In the genomic region with DNA sequence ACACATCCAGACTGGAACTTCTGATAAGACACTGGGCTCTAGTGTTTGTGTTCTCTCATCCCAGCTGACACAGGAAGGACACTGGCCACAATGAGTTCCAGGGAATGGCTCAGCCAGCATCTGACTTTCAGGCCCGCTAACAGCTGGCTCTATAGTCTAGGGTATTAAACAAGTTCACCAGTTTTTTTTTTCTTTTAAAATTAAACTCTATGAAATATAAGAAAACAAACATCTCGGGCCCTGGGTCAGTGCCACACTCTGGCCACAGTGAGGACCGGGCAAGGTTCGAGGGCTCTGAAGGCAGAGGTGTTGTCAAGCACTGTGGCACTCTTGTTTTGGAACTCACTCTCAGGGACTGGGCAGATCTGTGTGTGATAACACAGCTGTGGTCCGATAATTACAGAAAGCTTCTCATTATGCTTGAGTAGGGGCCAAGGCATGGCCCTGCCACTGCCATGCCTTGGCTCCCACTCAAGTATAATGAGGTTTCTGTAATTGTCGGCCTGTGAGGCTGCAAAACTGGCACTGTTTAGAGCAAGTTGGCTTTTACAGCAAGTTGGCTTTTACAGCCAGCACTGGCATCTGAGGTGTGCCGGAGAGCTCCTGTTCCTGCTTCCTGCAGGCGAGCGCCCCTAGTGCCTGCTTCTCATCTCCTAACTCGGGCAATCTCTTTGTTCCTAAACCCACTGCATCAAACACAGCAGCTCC, we compare ENCODE assay signal across 9 cellular contexts.
DNase-seq lines count a peak whose midpoint lies in the region; ATAC-seq and TF ChIP-seq lines count a peak whose summit lies in the region.
"Had no signal": no experiment of that assay in that cellular context is flagged by ENCODE, and none has a peak within 500 bp of the region (broad histone marks: within the 10 kb centered on the region; RNA-seq: fewer than 3 reads in every experiment).

No MANE protein-coding gene starts in this region.

- H3K4me1 ChIP-seq in thyroid gland, result no peaks in the 10 kb centered on the region
- H3K4me1 ChIP-seq: SJSA1 had no signal

- WGBS in thyroid gland, 2 donors, result 25 to 37% methylated on average over 8 to 9 of the region's 10 CpGs

- H3K27me3 Mint-ChIP-seq in activated CD4-positive, alpha-beta memory T cell treated with anti-CD3 and anti-CD28 coated beads, Interleukin-2, amount 10 ng/mL, durations not matched to agents 7 days and 5 days, result no peaks in the 10 kb centered on the region
- peaks cover 3 to 36% of the 10 kb centered on the region in 2 donors for H3K27me3 Mint-ChIP-seq in natural killer cell (ENCODE audit: low read depth in 2 of 2)

- intact Hi-C loops in natural killer cell (cut with micrococcal nuclease), result no loop called here
- intact Hi-C loops in thyroid gland (cut with DNase I), result no loop called here

- no peaks in the 10 kb centered on the region for H3K36me3 ChIP-seq in thyroid gland
- H3K36me3 ChIP-seq: SJSA1 had no signal

- H3K27ac ChIP-seq in thyroid gland, result peak overlapping the region; percentile 28 to 42 (median 30)
- H3K27ac ChIP-seq: SJSA1 had no signal

- no peak overlapping the region for H3K4me3 Mint-ChIP-seq in activated CD4-positive, alpha-beta memory T cell treated with anti-CD3 and anti-CD28 coated beads, Interleukin-2, amount 10 ng/mL, durations not matched to agents 7 days and 5 days
- H3K4me3 Mint-ChIP-seq in natural killer cell, result no peak overlapping the region

- ATAC-seq in GM18909 (IDR thresholded peaks at IDR 0.05; ENCODE audit: poor library complexity, unreplicated experiment) (peak; percentile 77), natural killer cell (peak in 2 of 3 donors; percentile 44 to 79)

- H3K9me3 Mint-ChIP-seq in activated CD4-positive, alpha-beta memory T cell treated with anti-CD3 and anti-CD28 coated beads, Interleukin-2, amount 10 ng/mL, durations not matched to agents 7 days and 5 days, result no peaks in the 10 kb centered on the region
- no peaks in the 10 kb centered on the region for H3K9me3 Mint-ChIP-seq in natural killer cell

- TF ChIP-seq CTCF in epithelial cell of proximal tubule (conservative IDR thresholded peaks at IDR 0.05; ENCODE audit: low read depth, low read length) (peak; percentile 71), natural killer cell (IDR thresholded peaks at IDR 0.05) (peak; percentile 39), thyroid gland (IDR thresholded peaks at IDR 0.05) (peak in 5 of 6 experiments; percentile 11 to 56 (median 51))

- no peaks in the 10 kb centered on the region for H3K9me3 ChIP-seq in thyroid gland
- H3K9me3 ChIP-seq: SJSA1 had no signal

- DNase-seq in NCI-H1105 treated with DMSO at 0.1 percent for 48 hours (lab: John Stamatoyannopoulos, UW) (peak; percentile 88), epithelial cell of proximal tubule (ENCODE audit: low read depth) (no peak), natural killer cell (no peak), thyroid gland (peak; percentile 77 to 80), DMS114 treated with DMSO at 0.1 percent for 48 hours (lab: John Stamatoyannopoulos, UW; ENCODE audit: unreplicated experiment) (no peak), NCI-H2029 treated with DMSO at 0.1 percent for 48 hours (lab: John Stamatoyannopoulos, UW) (no peak)
- peak; percentile 25 for DNase-seq in activated CD4-positive, alpha-beta memory T cell treated with anti-CD3 and anti-CD28 coated beads, Interleukin-2, amount 10 ng/mL, durations not matched to agents 7 days and 5 days

- POLR2A ChIA-PET in activated CD4-positive, alpha-beta memory T cell treated with anti-CD3 and anti-CD28 coated beads, Interleukin-2, amount 10 ng/mL, durations not matched to agents 7 days and 5 days (lab: Charles Lee), result no interaction called here

- TF ChIP-seq POLR2A in thyroid gland (IDR thresholded peaks at IDR 0.05), result no peak

- no peak overlapping the region for H3K4me3 ChIP-seq in epithelial cell of proximal tubule (ENCODE audit: low read depth, low read length)
- H3K4me3 ChIP-seq in thyroid gland (replicated peaks in 1 of 3), result no peak overlapping the region
- H3K4me3 ChIP-seq: SJSA1 had no signal

- CTCF ChIA-PET in activated CD4-positive, alpha-beta memory T cell treated with anti-CD3 and anti-CD28 coated beads, Interleukin-2, amount 10 ng/mL, durations not matched to agents 7 days and 5 days (lab: Charles Lee), result no interaction called here

- H3K36me3 Mint-ChIP-seq in activated CD4-positive, alpha-beta memory T cell treated with anti-CD3 and anti-CD28 coated beads, Interleukin-2, amount 10 ng/mL, durations not matched to agents 7 days and 5 days (ENCODE audit: low read depth), result no peaks in the 10 kb centered on the region
- H3K36me3 Mint-ChIP-seq in natural killer cell, result no peaks in the 10 kb centered on the region

- H3K27me3 ChIP-seq in thyroid gland, result no peaks in the 10 kb centered on the region
- H3K27me3 ChIP-seq: SJSA1 had no signal

- H3K4me1 Mint-ChIP-seq in activated CD4-positive, alpha-beta memory T cell treated with anti-CD3 and anti-CD28 coated beads, Interleukin-2, amount 10 ng/mL, durations not matched to agents 7 days and 5 days, result no peaks in the 10 kb centered on the region
- peaks cover 5% of the 10 kb centered on the region in 2 donors for H3K4me1 Mint-ChIP-seq in natural killer cell

- H3K27ac Mint-ChIP-seq in activated CD4-positive, alpha-beta memory T cell treated with anti-CD3 and anti-CD28 coated beads, Interleukin-2, amount 10 ng/mL, durations not matched to agents 7 days and 5 days, result no peak overlapping the region
- H3K27ac Mint-ChIP-seq in natural killer cell, result no peak overlapping the region

Comparison
In these comparisons a context has a peak if more than half of its experiments do, and no peak if none do; other contexts are left out.
1. DNase-seq: peak in NCI-H1105 treated with DMSO at 0.1 percent for 48 hours (single experiment), activated CD4-positive, alpha-beta memory T cell treated with anti-CD3 and anti-CD28 coated beads, Interleukin-2, amount 10 ng/mL, durations not matched to agents 7 days and 5 days (single experiment) and thyroid gland (2 of 2); none in epithelial cell of proximal tubule (single experiment), natural killer cell (single experiment), DMS114 treated with DMSO at 0.1 percent for 48 hours (single experiment) and NCI-H2029 treated with DMSO at 0.1 percent for 48 hours (single experiment).
2. Peak in every context shown above with its lines, with median percentiles within 50 percentile points of each other: CTCF ChIP-seq.